In genomic region chr2:27070653-27071276, GRCh38 we compare ENCODE assay signal across 1 cellular context.
TF ChIP-seq lines count a peak whose summit lies in the region.

No MANE protein-coding gene starts in this region.

TF ChIP-seq in liver, 16 proteins besides CTCF, POLR2A, EP300 and RAD21 (continued from another document):
- TF ChIP-seq, protein P1, sequence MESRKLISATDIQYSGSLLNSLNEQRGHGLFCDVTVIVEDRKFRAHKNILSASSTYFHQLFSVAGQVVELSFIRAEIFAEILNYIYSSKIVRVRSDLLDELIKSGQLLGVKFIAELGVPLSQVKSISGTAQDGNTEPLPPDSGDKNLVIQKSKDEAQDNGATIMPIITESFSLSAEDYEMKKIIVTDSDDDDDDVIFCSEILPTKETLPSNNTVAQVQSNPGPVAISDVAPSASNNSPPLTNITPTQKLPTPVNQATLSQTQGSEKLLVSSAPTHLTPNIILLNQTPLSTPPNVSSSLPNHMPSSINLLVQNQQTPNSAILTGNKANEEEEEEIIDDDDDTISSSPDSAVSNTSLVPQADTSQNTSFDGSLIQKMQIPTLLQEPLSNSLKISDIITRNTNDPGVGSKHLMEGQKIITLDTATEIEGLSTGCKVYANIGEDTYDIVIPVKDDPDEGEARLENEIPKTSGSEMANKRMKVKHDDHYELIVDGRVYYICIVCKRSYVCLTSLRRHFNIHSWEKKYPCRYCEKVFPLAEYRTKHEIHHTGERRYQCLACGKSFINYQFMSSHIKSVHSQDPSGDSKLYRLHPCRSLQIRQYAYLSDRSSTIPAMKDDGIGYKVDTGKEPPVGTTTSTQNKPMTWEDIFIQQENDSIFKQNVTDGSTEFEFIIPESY (IDR thresholded peaks at IDR 0.05): no peak
- no peak for TF ChIP-seq EGR1 (IDR thresholded peaks at IDR 0.05; ENCODE audit: low read depth in 2 of 2)
- TF ChIP-seq GABPA (IDR thresholded peaks at IDR 0.05 in 1 of 2, conservative IDR thresholded peaks at IDR 0.05 in 1 of 2): no peak
